Comparison of ENCODE assay signal across 16 cellular contexts in the genomic region with DNA sequence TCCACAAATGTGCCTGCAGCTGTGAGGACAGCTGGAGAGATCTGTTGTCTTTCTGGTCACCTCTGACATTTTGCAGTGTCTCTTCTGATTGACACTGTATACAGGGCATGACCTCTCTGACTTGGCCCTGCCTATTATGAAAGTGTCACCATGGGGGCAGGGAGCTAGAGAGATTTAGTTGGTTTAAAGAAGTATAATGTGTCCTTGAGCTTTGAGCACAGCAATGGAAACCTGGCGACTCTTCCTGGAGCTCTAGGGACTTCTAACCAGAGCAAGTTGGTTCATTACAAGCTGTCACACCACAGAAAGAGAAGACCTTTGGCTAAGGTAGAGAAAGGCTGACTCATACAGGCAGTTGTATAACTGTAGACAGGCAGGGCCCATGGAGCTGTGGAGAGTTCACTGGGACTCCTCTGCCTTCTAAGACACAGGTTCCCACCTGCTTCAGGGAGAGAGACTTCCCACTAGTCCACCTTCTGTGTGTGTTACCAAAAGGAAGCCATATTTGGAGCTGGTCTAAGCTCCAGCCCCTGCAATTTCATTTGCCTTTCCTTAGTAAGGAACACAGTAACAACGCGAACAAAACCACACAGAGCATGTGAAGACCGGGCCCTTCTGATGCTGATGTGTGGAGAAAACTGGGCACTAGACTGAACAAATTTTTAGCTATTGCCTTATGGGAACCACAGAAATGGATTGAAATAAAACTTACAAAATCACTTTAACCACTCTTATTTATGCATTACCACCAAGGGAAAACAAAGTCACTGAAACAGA.
DNase-seq lines count a peak whose midpoint lies in the region; ATAC-seq, FAIRE-seq and TF ChIP-seq lines count a peak whose summit lies in the region.
"Had no signal": no experiment of that assay in that cellular context is flagged by ENCODE, and none has a peak within 500 bp of the region (broad histone marks: within the 10 kb centered on the region; RNA-seq: fewer than 3 reads in every experiment).

No MANE protein-coding gene starts in this region.

- no peaks in the 10 kb centered on the region for H3F3A ChIP-seq in GM23248 (ENCODE audit: insufficient read depth)

- no peak overlapping the region for H2BK12ac ChIP-seq in neuronal stem cell (ENCODE audit: low read length)

- H3K36me3 Mint-ChIP-seq in Calu3 (ENCODE audit: insufficient read depth, unreplicated experiment): no peaks in the 10 kb centered on the region

- FAIRE-seq in bronchial epithelial cell (lab: Jason Lieb, UNC): no peak

- no peak overlapping the region for H2AFZ ChIP-seq in GM23248
- H2AFZ ChIP-seq in neuronal stem cell (ENCODE audit: low read length): peak overlapping the region; percentile 68
- H2AFZ ChIP-seq: parathyroid adenoma had no signal

- H4K20me1 ChIP-seq in GM23248 (ENCODE audit: insufficient read depth): no peaks in the 10 kb centered on the region

- no peaks in the 10 kb centered on the region for H3K9me2 ChIP-seq in GM23248 (ENCODE audit: insufficient read depth)

- intact Hi-C loops in Calu3 (cut with micrococcal nuclease; ENCODE audit: unreplicated experiment) (loop anchor here (10.0 kb wide), 1 partner anchor 46 kb away; no protein-coding TSS in a partner anchor), tibial artery (cut with DNase I; ENCODE audit: low total_unique reads) (no loop called here), dorsolateral prefrontal cortex (cut with DNase I) (no loop called here)

- peak; percentile 4 for DNase-seq in GM23248
- peak; percentile 32 for DNase-seq in bronchial epithelial cell (ENCODE audit: low read depth)
- DNase-seq in neuronal stem cell (ENCODE audit: low spot score): no peak
- no peak for DNase-seq in Calu3
- DNase-seq in tibial artery: no peak
- no peak for DNase-seq in dorsolateral prefrontal cortex
- DNase-seq: activated CD4-positive, alpha-beta T cell treated with anti-CD3 and anti-CD28 coated beads, Interleukin-2, amount 50 U/mL, for 48 hours; activated effector memory CD4-positive, alpha-beta T cell treated with anti-CD3 and anti-CD28 coated beads, Interleukin-2, amount 50 U/mL, for 16 hours; C1 segment of cervical spinal cord; foreskin fibroblast; MG63; midbrain; SHP77 treated with DMSO at 0.1 percent for 48 hours; T1000 had no signal

- no peak overlapping the region for H3K14ac ChIP-seq in neuronal stem cell (ENCODE audit: low read length)

- no peaks in the 10 kb centered on the region for H3K4me1 Mint-ChIP-seq in Calu3 (ENCODE audit: low read depth, unreplicated experiment)

- H3K27ac Mint-ChIP-seq in Calu3 (ENCODE audit: unreplicated experiment): no peak overlapping the region

- H3K4ac ChIP-seq in neuronal stem cell (ENCODE audit: low read length): no peak overlapping the region

- H2BK15ac ChIP-seq in neuronal stem cell (ENCODE audit: low read length): no peak overlapping the region

- BruUV-seq in Calu3 (replicated peaks; lab: Mats Ljungman, UMichigan): no TSS peak

- H3K4me3 ChIP-seq in GM23248 (no peak overlapping the region), bronchial epithelial cell (ENCODE audit: low read depth, low read length) (no peak overlapping the region), neuronal stem cell (ENCODE audit: low read length in 2 of 2) (no peak overlapping the region), tibial artery (no peak overlapping the region), dorsolateral prefrontal cortex (no peak overlapping the region)
- H3K4me3 ChIP-seq: MG63 had no signal

- H3K79me1 ChIP-seq in neuronal stem cell (ENCODE audit: low read depth, low read length): no peaks in the 10 kb centered on the region

- no peaks in the 10 kb centered on the region for H3K4me1 ChIP-seq in GM23248 (ENCODE audit: insufficient read depth)
- H3K4me1 ChIP-seq in neuronal stem cell (ENCODE audit: control insufficient read depth in 2 of 2, insufficient read depth in 1 of 2, low read depth in 1 of 2, low read length in 2 of 2): peaks cover 10 to 22% of the 10 kb centered on the region in 2 donors
- H3K4me1 ChIP-seq in tibial artery: no peaks in the 10 kb centered on the region
- H3K4me1 ChIP-seq: parathyroid adenoma had no signal

- no peak overlapping the region for H3K23ac ChIP-seq in neuronal stem cell (ENCODE audit: low read depth, low read length, poor library complexity)

- no peak overlapping the region for H3K4me3 Mint-ChIP-seq in Calu3 (ENCODE audit: low read depth, unreplicated experiment)

- H3K9me3 ChIP-seq in GM23248 (ENCODE audit: low read depth) (no peaks in the 10 kb centered on the region), neuronal stem cell (replicated peaks in 1 of 2; ENCODE audit: control insufficient read depth in 2 of 2, insufficient read depth in 1 of 2, low read depth in 1 of 2, low read length in 2 of 2) (peaks cover 0 to 7% of the 10 kb centered on the region in 2 donors), tibial artery (no peaks in the 10 kb centered on the region)
- H3K9me3 ChIP-seq: MG63 had no signal

- H3K27me3 Mint-ChIP-seq in Calu3 (ENCODE audit: unreplicated experiment): peaks cover 71% of the 10 kb centered on the region

- TF ChIP-seq CTCF in bronchial epithelial cell (IDR thresholded peaks at IDR 0.05; ENCODE audit: insufficient read depth, low read length, severe bottlenecking): no peak
- TF ChIP-seq CTCF in Calu3 (IDR thresholded peaks at IDR 0.05; ENCODE audit: unreplicated experiment): no peak
- TF ChIP-seq CTCF in tibial artery (IDR thresholded peaks at IDR 0.05): no peak
- no peak for TF ChIP-seq CTCF in dorsolateral prefrontal cortex (IDR thresholded peaks at IDR 0.05 in 54 of 56, conservative IDR thresholded peaks at IDR 0.05 in 2 of 56; ENCODE audit: low read depth in 1 of 56, partially characterized antibody in 56 of 56)

- H4K8ac ChIP-seq in neuronal stem cell (ENCODE audit: low read depth, low read length): no peak overlapping the region

- 84 to 90% methylated on average over 4 of the region's 4 CpGs for WGBS in GM23248 (ENCODE audit: low coverage in 1 of 2, low lambda C conversion rate in 2 of 2, missing lambda C conversion rate in 2 of 2), 2 experiments
- WGBS in neuronal stem cell (ENCODE audit: extremely low coverage in 2 of 2, insufficient read length in 2 of 2, insufficient replicate concordance in 1 of 2), 2 donors: no CpG with 5 or more reads among the region's 4 CpGs

- H3K27ac ChIP-seq in GM23248: no peak overlapping the region
- peak overlapping the region; percentile 1 for H3K27ac ChIP-seq in neuronal stem cell (replicated peaks; ENCODE audit: low read length)
- H3K27ac ChIP-seq in tibial artery: no peak overlapping the region
- H3K27ac ChIP-seq in dorsolateral prefrontal cortex: no peak overlapping the region
- H3K27ac ChIP-seq: parathyroid adenoma had no signal

- in situ Hi-C loops in GM23248 (cut with MboI): no loop called here

- no peak overlapping the region for H2AK5ac ChIP-seq in neuronal stem cell (ENCODE audit: low read depth, low read length)

- H3K9me3 Mint-ChIP-seq in Calu3 (ENCODE audit: low read depth, unreplicated experiment): no peaks in the 10 kb centered on the region

- H3K27me3 ChIP-seq in GM23248 (replicated peaks; ENCODE audit: insufficient read depth) (peaks cover 15% of the 10 kb centered on the region; the same call in 1 of the 2 replicates), bronchial epithelial cell (ENCODE audit: control insufficient read depth, insufficient read depth, low read length) (peaks cover 2% of the 10 kb centered on the region), neuronal stem cell (ENCODE audit: control insufficient read depth in 3 of 3, insufficient read depth in 3 of 3, low read depth in 1 of 3, low read length in 3 of 3) (no peaks in the 10 kb centered on the region), tibial artery (peaks cover 0 to 16% of the 10 kb centered on the region in 2 donors), dorsolateral prefrontal cortex (peaks cover 0 to 5% (median 0%) of the 10 kb centered on the region in 45 donors)

- H3K4me2 ChIP-seq in GM23248 (ENCODE audit: unreplicated experiment) (no peak overlapping the region), neuronal stem cell (ENCODE audit: insufficient read depth, low read length, poor library complexity, severe bottlenecking) (no peak overlapping the region)

- CTCF ChIA-PET in Calu3 (lab: Charles Lee): no interaction called here

- no peak overlapping the region for H2BK5ac ChIP-seq in neuronal stem cell (ENCODE audit: low read length)

- peak; percentile 60 for ATAC-seq in HG03280 (IDR thresholded peaks at IDR 0.05; ENCODE audit: unreplicated experiment)

- H2BK120ac ChIP-seq in neuronal stem cell (ENCODE audit: low read depth, low read length): no peak overlapping the region

- H4K91ac ChIP-seq in neuronal stem cell (ENCODE audit: low read depth, low read length, poor library complexity): no peak overlapping the region

- no peaks in the 10 kb centered on the region for H3K79me2 ChIP-seq in GM23248 (ENCODE audit: insufficient read depth)
- H3K79me2 ChIP-seq: parathyroid adenoma had no signal

- no peak overlapping the region for H3K18ac ChIP-seq in neuronal stem cell (ENCODE audit: low read length)

- H3K36me3 ChIP-seq in GM23248 (ENCODE audit: low read depth): no peaks in the 10 kb centered on the region
- H3K36me3 ChIP-seq in bronchial epithelial cell (ENCODE audit: control insufficient read depth, insufficient read depth, low read length): no peaks in the 10 kb centered on the region
- H3K36me3 ChIP-seq in neuronal stem cell (replicated peaks in 1 of 2; ENCODE audit: control insufficient read depth in 2 of 2, insufficient read depth in 2 of 2, low read length in 2 of 2): no peaks in the 10 kb centered on the region
- H3K36me3 ChIP-seq in tibial artery: no peaks in the 10 kb centered on the region
- H3K36me3 ChIP-seq: MG63 had no signal

- no peak overlapping the region for H3K9ac ChIP-seq in GM23248
- no peak overlapping the region for H3K9ac ChIP-seq in neuronal stem cell (ENCODE audit: low read depth, low read length, poor library complexity)
- H3K9ac ChIP-seq: parathyroid adenoma had no signal

Comparison
In these comparisons a context has a peak if more than half of its experiments do, and no peak if none do; other contexts are left out.
1. DNase-seq: peak in GM23248 (single experiment) and bronchial epithelial cell (single experiment); none in neuronal stem cell (single experiment), Calu3 (single experiment), tibial artery (0 of 2) and dorsolateral prefrontal cortex (0 of 10).